9 cellular contexts compared by ENCODE assay signal in genomic region chr10:92239600-92240288, GRCh38. TPM values are rescaled to one million over a fixed set of nuclear protein-coding genes. Genes with fewer than 3 reads are reported as not detected.
DNase-seq lines count a peak whose midpoint lies in the region; ATAC-seq, FAIRE-seq and TF ChIP-seq lines count a peak whose summit lies in the region.
"Had no signal": no experiment of that assay in that cellular context is flagged by ENCODE, and none has a peak within 500 bp of the region (broad histone marks: within the 10 kb centered on the region; RNA-seq: fewer than 3 reads in every experiment).

No MANE protein-coding gene starts in this region.

- no peak for TF ChIP-seq RAD21 in K562 (CRISPR knock-in tag; conservative IDR thresholded peaks at IDR 0.05 in 1 of 2, IDR thresholded peaks at IDR 0.05 in 1 of 2)

- peak overlapping the region; percentile 43; the same call in 1 of the 2 replicates for H3K4me3 ChIP-seq in K562
- H3K4me3 ChIP-seq in iPS-15b (ENCODE audit: low read depth, low read length): peak overlapping the region; percentile 79

- H3K27me3 ChIP-seq in K562 (ENCODE audit: control insufficient read depth in 2 of 2, insufficient read depth in 2 of 2, low read length in 2 of 2) (no peaks in the 10 kb centered on the region), iPS-15b (ENCODE audit: control insufficient read depth, insufficient read depth, low read length) (peaks cover 32% of the 10 kb centered on the region)

- POLR2A ChIA-PET in K562 (lab: Yijun Ruan, JAX): no interaction called here

- no peak for TF ChIP-seq POLR2A in GM12891 (IDR thresholded peaks at IDR 0.05; ENCODE audit: low read depth, low read length)
- TF ChIP-seq POLR2A in K562 (conservative IDR thresholded peaks at IDR 0.05): no peak

- intact Hi-C loops in K562 (cut with micrococcal nuclease): no loop called here
- intact Hi-C loops in sciatic nerve (cut with DNase I): no loop called here

- no TSS peak for BruUV-seq in K562 (replicated peaks; lab: Mats Ljungman, UMichigan)

- 60% methylated on average over 1 of the region's 69 CpGs for WGBS in K562 (ENCODE audit: insufficient coverage, low coverage, missing lambda C conversion rate)

- DNase-seq in GM12891 (ENCODE audit: insufficient read length, low spot score) (peak; percentile 40), T follicular helper cell (ENCODE audit: low read depth) (peak; percentile 11), K562 (ENCODE audit: extremely low read depth in 1 of 4, low spot score in 3 of 4) (no peak), sciatic nerve (ENCODE audit: low spot score) (peak; percentile 71), NK-92 (lab: John Stamatoyannopoulos, UW; ENCODE audit: unreplicated experiment) (no peak)

- H3K9me3 ChIP-seq in K562 (replicated peaks; ENCODE audit: control insufficient read depth, insufficient read depth, low read depth, low read length) (no peaks in the 10 kb centered on the region), iPS-15b (ENCODE audit: control insufficient read depth, insufficient read depth, low read length) (no peaks in the 10 kb centered on the region)

- 0 out of 2 replicates have a peak overlapping the region, but pooled peaks have one; percentile 81 for H2AFZ ChIP-seq in K562 (ENCODE audit: low read depth, low read length)

- ATAC-seq in HG02973 (IDR thresholded peaks at IDR 0.05; ENCODE audit: unreplicated experiment) (peak; percentile 36), K562 (no peak), sciatic nerve (peak; percentile 59), HG03457 (IDR thresholded peaks at IDR 0.05; ENCODE audit: unreplicated experiment) (no peak)

- H3K4me2 ChIP-seq in K562 (ENCODE audit: insufficient read depth, low read length): peak overlapping the region; percentile 71

- H3K9ac ChIP-seq in K562 (ENCODE audit: insufficient read depth in 1 of 2, low read depth in 2 of 2, low read length in 2 of 2): peak overlapping the region; percentile 61 to 83; a peak in 2 of 4 replicates
- H3K9ac ChIP-seq in iPS-15b (ENCODE audit: low read depth, low read length): no peak overlapping the region

- CTCF ChIA-PET in K562 (lab: Yijun Ruan, JAX; ENCODE audit: low intra/inter-chr PET ratio): no interaction called here

- peaks cover 8 to 13% of the 10 kb centered on the region in 2 experiments for H3K4me1 ChIP-seq in K562 (replicated peaks in 1 of 2; ENCODE audit: control insufficient read depth in 2 of 2, insufficient read depth in 2 of 2, low read length in 2 of 2)
- H3K4me1 ChIP-seq in iPS-15b (ENCODE audit: control insufficient read depth, insufficient read depth, low read length): peaks cover 18% of the 10 kb centered on the region

- TF ChIP-seq EP300 in K562 (IDR thresholded peaks at IDR 0.05; ENCODE audit: low read length): no peak

- H3K27ac ChIP-seq in K562 (ENCODE audit: extremely low read depth, low read depth, low read length): peak overlapping the region; percentile 77; the same call in 1 of the 3 replicates

- H4K20me1 ChIP-seq in K562 (replicated peaks; ENCODE audit: control insufficient read depth, insufficient read depth, low read length): no peaks in the 10 kb centered on the region

- H3K9me1 ChIP-seq in K562 (ENCODE audit: control insufficient read depth, insufficient read depth, low read length): no peaks in the 10 kb centered on the region

- H3K36me3 ChIP-seq in K562 (ENCODE audit: control insufficient read depth, insufficient read depth, low read length) (no peaks in the 10 kb centered on the region; the same call in 2 of the 3 replicates), iPS-15b (ENCODE audit: control insufficient read depth, insufficient read depth, low read length) (no peaks in the 10 kb centered on the region)

- in situ Hi-C loops in K562 (cut with MboI): no loop called here

- FAIRE-seq in GM12891 (lab: Jason Lieb, UNC): peak; percentile 78
- FAIRE-seq in K562 (lab: Jason Lieb, UNC): no peak
- FAIRE-seq: colon had no signal

- no peak for TF ChIP-seq CTCF in K562 (IDR thresholded peaks at IDR 0.05 in 2 of 3, conservative IDR thresholded peaks at IDR 0.05 in 1 of 3; ENCODE audit: insufficient read depth in 2 of 3, low read depth in 1 of 3, low read length in 3 of 3)

- no peaks in the 10 kb centered on the region for H3K79me2 ChIP-seq in K562 (ENCODE audit: control insufficient read depth, insufficient read depth, low read length)

TF ChIP-seq in GM12891, 5 proteins besides CTCF, POLR2A, EP300 and RAD21:
- TF ChIP-seq POU2F2 (IDR thresholded peaks at IDR 0.05; ENCODE audit: low read depth, low read length) (no peak), TAF1 (IDR thresholded peaks at IDR 0.05; ENCODE audit: low read depth, low read length) (no peak), POLR2AphosphoS5 (IDR thresholded peaks at IDR 0.05; ENCODE audit: low read depth, low read length) (no peak), SPI1 (IDR thresholded peaks at IDR 0.05; ENCODE audit: low read depth, low read length) (no peak), PAX5 (IDR thresholded peaks at IDR 0.05; ENCODE audit: insufficient read depth, low read length, severe bottlenecking) (no peak)

TF ChIP-seq in K562, 482 proteins besides CTCF, POLR2A, EP300 and RAD21 (continues in another document):
- no peak for TF ChIP-seq PRDM10 (IDR thresholded peaks at IDR 0.05; ENCODE audit: partially characterized antibody)
- TF ChIP-seq ZNF76 (CRISPR knock-in tag; IDR thresholded peaks at IDR 0.05; ENCODE audit: borderline replicate concordance): no peak

RNA-seq across cellular contexts. Expression of gene CPEB3, which starts 51.1 kb away (rescaled TPM):
- 0.23 TPM for polyA plus RNA-seq in GM12891 (2012; ENCODE audit: low read depth, missing spikeins)
- 2.0 and 3.6 TPM in 2 replicates for total RNA-seq in K562 (2011; cell fraction: chromatin; rRNA removed; ENCODE audit: low replicate concordance)
- total RNA-seq in K562 (2011; cell fraction: nucleolus; rRNA removed): 1.2 and 1.4 TPM in 2 replicates
- 2.0 and 3.1 TPM in 2 replicates for total RNA-seq in K562 (2011; cell fraction: nucleoplasm; rRNA removed)
- total RNA-seq in K562 (2014; rRNA removed): 0.45 and 0.73 TPM in 2 replicates
- 0.51 and 0.67 TPM in 2 replicates for total RNA-seq in K562 (2014; rRNA removed; fragmentation: Illumina TruSeq; extraction: Trizol)
- total RNA-seq in K562 (2015; rRNA removed; fragmentation: Illumina TruSeq; extraction: Trizol): 0.57 and 0.58 TPM in 2 replicates
- 1.1 and 1.2 TPM in 2 replicates for total RNA-seq in K562 (2021)
- 0.35 and 0.46 TPM in 2 replicates for polyA plus RNA-seq in K562 (2011; rRNA removed)
- polyA plus RNA-seq in K562 (2011; cell fraction: cytosol; rRNA removed): 0.21 and 0.22 TPM in 2 replicates
- 0.60 and 1.4 TPM in 2 replicates for polyA plus RNA-seq in K562 (2011; cell fraction: nucleus; rRNA removed)
- 0.49 and 1.4 TPM in 2 replicates for polyA plus RNA-seq in K562 (2012)
- 0.50 and 0.59 TPM in 2 replicates for polyA plus RNA-seq in K562 (2014; fragmentation: Illumina TruSeq; extraction: Trizol)
- polyA plus RNA-seq in K562 (2014; fragmentation: Nextera tagmentation; extraction: Ambion mirVana): under 1 TPM; 0.15 to 0.17 TPM
- 0.56 and 0.63 TPM in 2 replicates for polyA plus RNA-seq in K562 (2014; rRNA removed)
- polyA minus RNA-seq in K562 (2011; rRNA and poly(A)+ RNA removed): 0.63 and 0.70 TPM in 2 replicates
- polyA minus RNA-seq in K562 (2011; cell fraction: cytosol; rRNA and poly(A)+ RNA removed): 0.67 and 0.82 TPM in 2 replicates
- polyA minus RNA-seq in K562 (2011; cell fraction: nucleus; rRNA and poly(A)+ RNA removed): 1.1 and 1.3 TPM in 2 replicates
- 6.2 TPM for total RNA-seq in sciatic nerve

RNA-seq across cellular contexts. Expression of gene MARCHF5, which starts 51.2 kb away (rescaled TPM):
- 11.6 TPM for polyA plus RNA-seq in GM12891 (2012; ENCODE audit: low read depth, missing spikeins)
- total RNA-seq in K562 (2011; cell fraction: chromatin; rRNA removed; ENCODE audit: low replicate concordance): 21.2 and 40.4 TPM in 2 replicates
- total RNA-seq in K562 (2011; cell fraction: nucleolus; rRNA removed): 5.8 and 7.1 TPM in 2 replicates
- total RNA-seq in K562 (2011; cell fraction: nucleoplasm; rRNA removed): 20.6 and 24.7 TPM in 2 replicates
- total RNA-seq in K562 (2014; rRNA removed) (3.4 and 4.4 TPM in 2 replicates), K562 (2014; rRNA removed; fragmentation: Illumina TruSeq; extraction: Trizol) (13.4 and 18.0 TPM in 2 replicates), K562 (2015; rRNA removed; fragmentation: Illumina TruSeq; extraction: Trizol) (7.7 and 7.9 TPM in 2 replicates), K562 (2021) (27.1 and 27.2 TPM in 2 replicates), sciatic nerve (37.4 TPM)
- polyA plus RNA-seq in K562 (2011; rRNA removed) (18.9 and 25.7 TPM in 2 replicates), K562 (2014; fragmentation: Illumina TruSeq; extraction: Trizol) (16.4 and 18.3 TPM in 2 replicates), K562 (2014; fragmentation: Nextera tagmentation; extraction: Ambion mirVana) (1 to 10 TPM; 3.4 to 4.0 TPM), K562 (2014; rRNA removed) (10.8 and 11.5 TPM in 2 replicates)
- 3.9 and 11.4 TPM in 2 replicates for polyA plus RNA-seq in K562 (2011; cell fraction: cytosol; rRNA removed)
- polyA plus RNA-seq in K562 (2011; cell fraction: nucleus; rRNA removed): 16.8 and 37.2 TPM in 2 replicates
- 18.1 and 29.9 TPM in 2 replicates for polyA plus RNA-seq in K562 (2012)
- 14.4 and 15.1 TPM in 2 replicates for polyA minus RNA-seq in K562 (2011; rRNA and poly(A)+ RNA removed)
- polyA minus RNA-seq in K562 (2011; cell fraction: cytosol; rRNA and poly(A)+ RNA removed): 9.8 and 12.6 TPM in 2 replicates
- 7.5 and 10.9 TPM in 2 replicates for polyA minus RNA-seq in K562 (2011; cell fraction: nucleus; rRNA and poly(A)+ RNA removed)

Comparison
In these comparisons a context has a peak if more than half of its experiments do, and no peak if none do; other contexts are left out.
1. DNase-seq: peak in GM12891 (single experiment), T follicular helper cell (single experiment) and sciatic nerve (single experiment); none in K562 (0 of 4) and NK-92 (single experiment).
2. ATAC-seq: peak in HG02973 (single experiment) and sciatic nerve (single experiment); none in K562 (single experiment) and HG03457 (single experiment).